ENCODE assay signal across 10 cellular contexts in genomic region chr12:43501705-43502104, GRCh38. TPM values are rescaled to one million over a fixed set of nuclear protein-coding genes. Genes with fewer than 3 reads are reported as not detected.
DNase-seq lines count a peak whose midpoint lies in the region; ATAC-seq and TF ChIP-seq lines count a peak whose summit lies in the region.
"Had no signal": no experiment of that assay in that cellular context is flagged by ENCODE, and none has a peak within 500 bp of the region (broad histone marks: within the 10 kb centered on the region; RNA-seq: fewer than 3 reads in every experiment).

No MANE protein-coding gene starts in this region.

- no peaks in the 10 kb centered on the region for H3K27me3 Mint-ChIP-seq in T-helper 2 cell treated with Interferon-gamma antibody and Interleukin-4, amounts not matched to agents 5 μg/mL and 100 μg/mL, for 36 hours (ENCODE audit: low read depth)

- H3K4me3 ChIP-seq in GM12875 (ENCODE audit: low read depth, low read length) = no peak overlapping the region
- H3K4me3 ChIP-seq in fibroblast of lung (replicated peaks in 1 of 4; ENCODE audit: control extremely low read depth in 1 of 4, insufficient read depth in 1 of 4, low read depth in 3 of 4, low read length in 4 of 4) = no peak overlapping the region

- no peaks in the 10 kb centered on the region for H3K9me3 ChIP-seq in fibroblast of lung (ENCODE audit: control insufficient read depth, insufficient read depth, low read depth, low read length)

- H3K27ac Mint-ChIP-seq in T-helper 2 cell treated with Interferon-gamma antibody and Interleukin-4, amounts not matched to agents 5 μg/mL and 100 μg/mL, for 36 hours = no peak overlapping the region
- H3K27ac Mint-ChIP-seq: activated naive CD4-positive, alpha-beta T cell treated with anti-CD3 and anti-CD28 coated beads, Interleukin-2, amount 50 U/mL, for 24 hours had no signal

- no peak for ATAC-seq in HG03139 (IDR thresholded peaks at IDR 0.05; ENCODE audit: unreplicated experiment)
- ATAC-seq in GM19023 (IDR thresholded peaks at IDR 0.05; ENCODE audit: unreplicated experiment) = no peak

- no peak overlapping the region for H2AFZ ChIP-seq in fibroblast of lung (ENCODE audit: low read length)

- H3K79me2 ChIP-seq in fibroblast of lung (ENCODE audit: control insufficient read depth, insufficient read depth, low read length) = no peaks in the 10 kb centered on the region

- TF ChIP-seq CTCF in 22Rv1 (IDR thresholded peaks at IDR 0.05) (peak; percentile 79), GM12875 (IDR thresholded peaks at IDR 0.05; ENCODE audit: borderline replicate concordance, insufficient read depth, low read depth, low read length) (0 out of 2 replicates have a peak, but pooled peaks have one; percentile 10), fibroblast of lung (conservative IDR thresholded peaks at IDR 0.05 in 1 of 2, IDR thresholded peaks at IDR 0.05 in 1 of 2; ENCODE audit: low read depth in 1 of 2, low read length in 2 of 2) (peak; percentile 21 to 66)

- H3K27ac ChIP-seq in 22Rv1 (no peak overlapping the region), fibroblast of lung (ENCODE audit: insufficient read depth, low read length) (no peak overlapping the region)

- H3K9me3 Mint-ChIP-seq in T-helper 2 cell treated with Interferon-gamma antibody and Interleukin-4, amounts not matched to agents 5 μg/mL and 100 μg/mL, for 36 hours = no peaks in the 10 kb centered on the region
- H3K9me3 Mint-ChIP-seq: activated naive CD4-positive, alpha-beta T cell treated with anti-CD3 and anti-CD28 coated beads, Interleukin-2, amount 50 U/mL, for 24 hours had no signal

- no peaks in the 10 kb centered on the region for H3K4me1 ChIP-seq in fibroblast of lung (ENCODE audit: control insufficient read depth, extremely low read depth, insufficient read depth, low read length)

- H3K27me3 ChIP-seq in fibroblast of lung (ENCODE audit: control insufficient read depth, insufficient read depth, low read length) = no peaks in the 10 kb centered on the region

- no peak overlapping the region for H3K4me3 Mint-ChIP-seq in T-helper 2 cell treated with Interferon-gamma antibody and Interleukin-4, amounts not matched to agents 5 μg/mL and 100 μg/mL, for 36 hours
- H3K4me3 Mint-ChIP-seq: activated naive CD4-positive, alpha-beta T cell treated with anti-CD3 and anti-CD28 coated beads, Interleukin-2, amount 50 U/mL, for 24 hours had no signal

- no peaks in the 10 kb centered on the region for H3K4me1 Mint-ChIP-seq in T-helper 2 cell treated with Interferon-gamma antibody and Interleukin-4, amounts not matched to agents 5 μg/mL and 100 μg/mL, for 36 hours (ENCODE audit: low read depth)
- H3K4me1 Mint-ChIP-seq: activated naive CD4-positive, alpha-beta T cell treated with anti-CD3 and anti-CD28 coated beads, Interleukin-2, amount 50 U/mL, for 24 hours had no signal

- H3K36me3 ChIP-seq in fibroblast of lung (ENCODE audit: control insufficient read depth, insufficient read depth, low read length) = no peaks in the 10 kb centered on the region

- H3K9ac ChIP-seq in fibroblast of lung (ENCODE audit: insufficient read depth, low read length) = no peak overlapping the region

- DNase-seq in NCI-H82 treated with DMSO at 0.1 percent for 48 hours (lab: John Stamatoyannopoulos, UW; ENCODE audit: unreplicated experiment) (peak; percentile 11), fibroblast of lung (ENCODE audit: low read depth in 2 of 2) (peak; percentile 2 to 58), SKM-1 treated with dmso at 0.1 percent for 144 hours (lab: John Stamatoyannopoulos, UW; ENCODE audit: unreplicated experiment) (no peak)
- no peak for DNase-seq in T-helper 2 cell treated with Interferon-gamma antibody and Interleukin-4, amounts not matched to agents 5 μg/mL and 100 μg/mL, for 36 hours (ENCODE audit: low spot score)
- DNase-seq: occipital lobe had no signal

- H3K4me2 ChIP-seq in fibroblast of lung (ENCODE audit: extremely low read depth, insufficient read depth, low read length) = no peak overlapping the region

- H4K20me1 ChIP-seq in fibroblast of lung (ENCODE audit: control insufficient read depth, extremely low read depth, insufficient read depth, low read length) = no peaks in the 10 kb centered on the region

- no peaks in the 10 kb centered on the region for H3K36me3 Mint-ChIP-seq in T-helper 2 cell treated with Interferon-gamma antibody and Interleukin-4, amounts not matched to agents 5 μg/mL and 100 μg/mL, for 36 hours (ENCODE audit: low read depth)
- H3K36me3 Mint-ChIP-seq: activated naive CD4-positive, alpha-beta T cell treated with anti-CD3 and anti-CD28 coated beads, Interleukin-2, amount 50 U/mL, for 24 hours had no signal

RNA-seq across cellular contexts. Expression of gene ADAMTS20, which starts 50.3 kb away (rescaled TPM):
- not detected in 2 replicates for total RNA-seq in fibroblast of lung
- polyA plus RNA-seq in fibroblast of lung = not detected in 2 replicates
- polyA plus RNA-seq in fibroblast of lung (2012) = not detected in 2 replicates
- not detected in 2 replicates for polyA minus RNA-seq in fibroblast of lung (ENCODE audit: low replicate concordance)

Comparison
In these comparisons a context has a peak if more than half of its experiments do, and no peak if none do; other contexts are left out.
1. CTCF ChIP-seq: peak in every context shown above with its lines; median percentile 79 in 22Rv1; 44 in fibroblast of lung; 10 in GM12875.
2. DNase-seq: peak in NCI-H82 treated with DMSO at 0.1 percent for 48 hours (single experiment) and fibroblast of lung (2 of 2); none in SKM-1 treated with dmso at 0.1 percent for 144 hours (single experiment) and T-helper 2 cell treated with Interferon-gamma antibody and Interleukin-4, amounts not matched to agents 5 μg/mL and 100 μg/mL, for 36 hours (single experiment).